In genomic region chr9:4662989-4663792, GRCh38 we compare ENCODE assay signal across 8 cellular contexts. TPM values are rescaled to one million over a fixed set of nuclear protein-coding genes. Genes with fewer than 3 reads are reported as not detected.
DNase-seq lines count a peak whose midpoint lies in the region; ATAC-seq and TF ChIP-seq lines count a peak whose summit lies in the region.

No MANE protein-coding gene starts in this region.

- H2BK120ac ChIP-seq in mesenchymal stem cell (ENCODE audit: low read depth, low read length) = no peak overlapping the region

- H3K27ac ChIP-seq in mesenchymal stem cell (ENCODE audit: low read length, poor library complexity, severe bottlenecking) = no peak overlapping the region

- H2BK15ac ChIP-seq in mesenchymal stem cell (ENCODE audit: low read depth, poor library complexity, severe bottlenecking) = no peak overlapping the region

- ATAC-seq in HG03565 (IDR thresholded peaks at IDR 0.05; ENCODE audit: unreplicated experiment) (no peak), GM19328 (IDR thresholded peaks at IDR 0.05; ENCODE audit: unreplicated experiment) (no peak)

- no peaks in the 10 kb centered on the region for H3K36me3 Mint-ChIP-seq in brain

- peak overlapping the region; percentile 82 for H3K4me3 ChIP-seq in GM12864 (ENCODE audit: low read depth, low read length)
- H3K4me3 ChIP-seq in LNCaP clone FGC (ENCODE audit: low read depth, low read length) = peak overlapping the region; percentile 71
- peak overlapping the region; percentile 90 to 97 for H3K4me3 ChIP-seq in mesenchymal stem cell (ENCODE audit: insufficient read depth in 1 of 2, low read depth in 1 of 2, low read length in 2 of 2)

- DNase-seq in GM12864 (ENCODE audit: low read depth) (no peak), LNCaP clone FGC (ENCODE audit: low read depth) (no peak), mesenchymal stem cell (peak; percentile 87)
- DNase-seq in activated CD4-positive, alpha-beta T cell treated with anti-CD3 and anti-CD28 coated beads for 4 hours = no peak
- DNase-seq in activated effector memory CD4-positive, alpha-beta T cell treated with Interleukin-2 at 50 U/mL for 16 hours = no peak

- peaks cover 0 to 7% (median 6%) of the 10 kb centered on the region in 5 experiments for H3K9me3 Mint-ChIP-seq in brain

- peak overlapping the region; percentile 86 to 93 (median 89) for H3K4me3 Mint-ChIP-seq in brain

- H2BK12ac ChIP-seq in mesenchymal stem cell (ENCODE audit: low read length in 2 of 2) = peak overlapping the region; percentile 12 to 34

- no peak overlapping the region for H2BK5ac ChIP-seq in mesenchymal stem cell (ENCODE audit: low read depth, low read length, poor library complexity, severe bottlenecking)

- no peak overlapping the region for H3K14ac ChIP-seq in mesenchymal stem cell (ENCODE audit: low read length in 2 of 2)

- peak overlapping the region; percentile 98 for H4K91ac ChIP-seq in mesenchymal stem cell (ENCODE audit: low read length)

- H3K79me1 ChIP-seq in mesenchymal stem cell (replicated peaks; ENCODE audit: low read length, poor library complexity, severe bottlenecking) = peaks cover 15% of the 10 kb centered on the region

- peak overlapping the region; percentile 90 for H3K9ac ChIP-seq in mesenchymal stem cell (ENCODE audit: low read length)

- H3K36me3 ChIP-seq in mesenchymal stem cell (ENCODE audit: control insufficient read depth in 1 of 2, insufficient read depth in 2 of 2, low read depth in 1 of 2, low read length in 2 of 2) = no peaks in the 10 kb centered on the region

- peak overlapping the region; percentile 81 to 98 for H3K4ac ChIP-seq in mesenchymal stem cell (ENCODE audit: low read depth in 1 of 2, low read length in 2 of 2)

- H3K27ac Mint-ChIP-seq in brain = peak overlapping the region; percentile 44 to 90 (median 86)

- WGBS in mesenchymal stem cell = 68% methylated on average over 12 of the region's 13 CpGs

- no peaks in the 10 kb centered on the region for H3K27me3 ChIP-seq in mesenchymal stem cell (ENCODE audit: control insufficient read depth in 1 of 2, insufficient read depth in 1 of 2, low read length in 2 of 2)

- no peak overlapping the region for H3K23ac ChIP-seq in mesenchymal stem cell (ENCODE audit: low read length in 2 of 2)

- peak overlapping the region; percentile 67 for H3K4me2 ChIP-seq in mesenchymal stem cell (ENCODE audit: low read length, poor library complexity, severe bottlenecking)

- H3K4me1 Mint-ChIP-seq in brain = peaks cover 57% of the 10 kb centered on the region

- no peak overlapping the region for H2AFZ ChIP-seq in mesenchymal stem cell (ENCODE audit: low read depth, low read length)

- H3K4me1 ChIP-seq in mesenchymal stem cell (ENCODE audit: control insufficient read depth, insufficient read depth, low read depth, low read length) = peaks cover 11% of the 10 kb centered on the region

- H3K18ac ChIP-seq in mesenchymal stem cell (ENCODE audit: low read depth in 1 of 2, low read length in 2 of 2) = peak overlapping the region in 1 of 2 experiments; percentile 98

- H2AK5ac ChIP-seq in mesenchymal stem cell (ENCODE audit: low read length, severe bottlenecking) = no peak overlapping the region

- H4K8ac ChIP-seq in mesenchymal stem cell (ENCODE audit: low read length) = peak overlapping the region; percentile 99

- TF ChIP-seq CTCF in GM12864 (IDR thresholded peaks at IDR 0.05; ENCODE audit: low read depth, low read length, missing control alignments) (no peak), LNCaP clone FGC (IDR thresholded peaks at IDR 0.05; ENCODE audit: control insufficient read depth, extremely low read depth, insufficient read depth) (no peak), brain (conservative IDR thresholded peaks at IDR 0.05) (no peak)

- H3K9me3 ChIP-seq in mesenchymal stem cell (ENCODE audit: control insufficient read depth, low read length) = no peaks in the 10 kb centered on the region

- H3K27me3 Mint-ChIP-seq in brain = peaks cover 26% of the 10 kb centered on the region

RNA-seq across cellular contexts. Expression of gene PLPP6, which starts 1.1 kb away (rescaled TPM):
- polyA plus RNA-seq in brain (ENCODE audit: insufficient read depth, low read depth, low replicate concordance) = 6.8 TPM
- 7.8 TPM for polyA plus RNA-seq in mesenchymal stem cell (2013, experiment 1 of 2)
- polyA plus RNA-seq in mesenchymal stem cell (2013, experiment 2 of 2) = 8.1 TPM

RNA-seq across cellular contexts. Expression of gene SPATA6L, which starts 3.1 kb away (rescaled TPM):
- 1.0 TPM for polyA plus RNA-seq in brain (ENCODE audit: insufficient read depth, low read depth, low replicate concordance)
- 1.1 TPM for polyA plus RNA-seq in mesenchymal stem cell (2013, experiment 1 of 2)
- 1.1 TPM for polyA plus RNA-seq in mesenchymal stem cell (2013, experiment 2 of 2)

RNA-seq across cellular contexts. Expression of gene CDC37L1, which starts 16.2 kb away (rescaled TPM):
- 7.1 TPM for polyA plus RNA-seq in brain (ENCODE audit: insufficient read depth, low read depth, low replicate concordance)
- polyA plus RNA-seq in mesenchymal stem cell (2013, experiment 1 of 2) = 9.8 TPM
- 10.0 TPM for polyA plus RNA-seq in mesenchymal stem cell (2013, experiment 2 of 2)
